In the genomic region with DNA sequence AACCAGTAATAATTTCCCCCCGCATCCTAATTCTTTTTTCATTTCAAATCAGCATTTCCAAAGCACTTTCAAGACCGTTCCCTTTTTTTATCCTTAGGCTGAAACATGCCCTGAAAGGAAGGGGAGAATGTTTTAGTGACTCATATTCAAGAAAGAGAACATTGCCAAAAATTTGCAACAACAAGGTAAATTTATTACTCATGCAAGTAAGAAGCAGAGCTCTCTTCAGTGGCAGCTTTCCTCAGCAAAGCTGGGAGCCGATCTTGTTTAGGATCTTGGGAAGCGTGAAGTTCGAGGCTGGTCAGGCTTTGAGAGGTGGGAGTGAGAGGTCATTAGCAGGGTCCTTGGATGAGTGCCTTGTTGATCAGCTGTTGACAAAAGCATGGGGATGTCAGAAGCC, we compare ENCODE assay signal across 13 cellular contexts.
DNase-seq lines count a peak whose midpoint lies in the region; ATAC-seq and TF ChIP-seq lines count a peak whose summit lies in the region.
"Had no signal": no experiment of that assay in that cellular context is flagged by ENCODE, and none has a peak within 500 bp of the region (broad histone marks: within the 10 kb centered on the region; RNA-seq: fewer than 3 reads in every experiment).

No MANE protein-coding gene starts in this region.

- H3K4me3 ChIP-seq in PC-3 (ENCODE audit: low read length): peak overlapping the region; percentile 20; the same call in 1 of the 2 replicates
- H3K4me3 ChIP-seq: lung had no signal

- TF ChIP-seq CTCF in PC-3 (conservative IDR thresholded peaks at IDR 0.05; ENCODE audit: low read depth, low read length) (no peak), endothelial cell (IDR thresholded peaks at IDR 0.05; ENCODE audit: unreplicated experiment) (no peak)

- CTCF ChIA-PET in PC-3 (lab: Charles Lee): interaction anchor here (0.6 to 0.7 kb wide), 5 partner anchors 28 to 243 kb away, joined by 3 read pairs; no protein-coding TSS in a partner anchor

- no peaks in the 10 kb centered on the region for H3K9me3 Mint-ChIP-seq in endothelial cell (ENCODE audit: unreplicated experiment)
- H3K9me3 Mint-ChIP-seq: endodermal cell had no signal

- peak overlapping the region; percentile 16; the same call in 1 of the 2 replicates for H2AFZ ChIP-seq in PC-3 (ENCODE audit: low read length)

- 0 out of 2 replicates have a peak, but pooled peaks cover 6% of the 10 kb centered on the region for H4K20me1 ChIP-seq in PC-3 (ENCODE audit: low read length)

- H3K9me3 ChIP-seq in PC-3 (ENCODE audit: low read length): no peaks in the 10 kb centered on the region

- peaks cover 27% of the 10 kb centered on the region for H3K4me1 ChIP-seq in PC-3 (ENCODE audit: insufficient read depth, low read length)

- H3K4me2 ChIP-seq in PC-3 (ENCODE audit: low read length): peak overlapping the region; percentile 63

- H3K36me3 ChIP-seq in PC-3 (ENCODE audit: low read depth, low read length): no peaks in the 10 kb centered on the region

- H3K36me3 Mint-ChIP-seq in endothelial cell (ENCODE audit: low read depth, unreplicated experiment): no peaks in the 10 kb centered on the region

- BruUV-seq in PC-3 (replicated peaks; lab: Mats Ljungman, UMichigan): no TSS peak

- H3K4me1 Mint-ChIP-seq in endothelial cell (ENCODE audit: unreplicated experiment): no peaks in the 10 kb centered on the region

- peak; percentile 94 for ATAC-seq in PC-3
- ATAC-seq: stimulated activated naive CD8-positive, alpha-beta T cell treated with anti-CD3 and anti-CD28 coated beads, Interleukin-15, Interleukin-2, amounts not matched to agents 100 U/mL and 50 U/mL, for 24 hours had no signal

- no peaks in the 10 kb centered on the region for H3K9me2 ChIP-seq in PC-3 (replicated peaks; ENCODE audit: low read length)

- intact Hi-C loops in PC-3 (cut with micrococcal nuclease): loop anchor here (2.0 to 5.0 kb wide), 2 partner anchors 85 to 193 kb away; no protein-coding TSS in a partner anchor

- DNase-seq in AG20443 (ENCODE audit: low spot score) (peak; percentile 87), PC-3 (peak; percentile 93), dermis blood vessel endothelial cell (peak; percentile 59), non-pigmented ciliary epithelial cell (ENCODE audit: low read depth) (peak; percentile 63), endothelial cell (ENCODE audit: low spot score) (no peak), COLO668 (lab: John Stamatoyannopoulos, UW; ENCODE audit: unreplicated experiment) (no peak), NCI-H526 (lab: John Stamatoyannopoulos, UW) (no peak), anterior cingulate cortex (lab: John Stamatoyannopoulos, UW) (no peak)
- DNase-seq: Calu3; endodermal cell; stimulated activated CD4-positive, alpha-beta T cell treated with anti-CD3 and anti-CD28 coated beads, Interleukin-12 subunit alpha, Interleukin-12 subunit beta, amount 100 ng/mL, for 4 hours; stimulated activated naive CD8-positive, alpha-beta T cell treated with anti-CD3 and anti-CD28 coated beads, Interleukin-15, Interleukin-2, amounts not matched to agents 100 U/mL and 50 U/mL, for 24 hours had no signal

- no peaks in the 10 kb centered on the region for H3K27me3 ChIP-seq in PC-3 (ENCODE audit: low read length)

- no peak overlapping the region for H3K4me3 Mint-ChIP-seq in endothelial cell (ENCODE audit: unreplicated experiment)
- H3K4me3 Mint-ChIP-seq: endodermal cell had no signal

- H3K27ac Mint-ChIP-seq in endothelial cell (ENCODE audit: unreplicated experiment): no peak overlapping the region
- H3K27ac Mint-ChIP-seq: endodermal cell had no signal

- peaks cover 1% of the 10 kb centered on the region for H3K27me3 Mint-ChIP-seq in endothelial cell (ENCODE audit: unreplicated experiment)

- H3F3A ChIP-seq in PC-3 (ENCODE audit: low read length, unreplicated experiment): no peaks in the 10 kb centered on the region

- peaks cover 87% of the 10 kb centered on the region for H3K79me2 ChIP-seq in PC-3 (ENCODE audit: low read length)

- peak overlapping the region; percentile 31 for H3K27ac ChIP-seq in PC-3 (ENCODE audit: low read length)

- 0 out of 2 replicates have a peak overlapping the region, but pooled peaks have one; percentile 1 for H3K9ac ChIP-seq in PC-3 (ENCODE audit: low read length)

- POLR2A ChIA-PET in PC-3 (lab: Charles Lee; ENCODE audit: unreplicated experiment): interaction anchor here (0.6 to 0.7 kb wide), 5 partner anchors 77 to 1444 kb away, joined by 3 to 4 read pairs (median 3); no protein-coding TSS in a partner anchor

Comparison
In these comparisons a context has a peak if more than half of its experiments do, and no peak if none do; other contexts are left out.
1. DNase-seq: peak in AG20443 (single experiment), PC-3 (single experiment), dermis blood vessel endothelial cell (single experiment) and non-pigmented ciliary epithelial cell (single experiment); none in endothelial cell (single experiment), COLO668 (single experiment), NCI-H526 (0 of 2) and anterior cingulate cortex (0 of 58).